ENCODE assay signal across 23 cellular contexts in genomic region chrX:18368402-18368801, GRCh38. TPM values are rescaled to one million over a fixed set of nuclear protein-coding genes. Genes with fewer than 3 reads are reported as not detected.
DNase-seq lines count a peak whose midpoint lies in the region; ATAC-seq and TF ChIP-seq lines count a peak whose summit lies in the region.
"Had no signal": no experiment of that assay in that cellular context is flagged by ENCODE, and none has a peak within 500 bp of the region (broad histone marks: within the 10 kb centered on the region; RNA-seq: fewer than 3 reads in every experiment).

No MANE protein-coding gene starts in this region.

- H3K27me3 Mint-ChIP-seq in GM23338 (ENCODE audit: insufficient read depth, low read depth, poor library complexity) (peaks cover 1% of the 10 kb centered on the region), endodermal cell (ENCODE audit: insufficient read depth) (no peaks in the 10 kb centered on the region)

- H2AFZ ChIP-seq in GM23338 = no peak overlapping the region

- H3K9me3 Mint-ChIP-seq in GM23338 (no peaks in the 10 kb centered on the region), endodermal cell (peaks cover 51% of the 10 kb centered on the region)
- H3K9me3 Mint-ChIP-seq: CD8-positive, alpha-beta T cell had no signal

- H3K4me3 ChIP-seq in GM23338 (no peak overlapping the region), HEK293 (ENCODE audit: low read depth, low read length) (no peak overlapping the region), endodermal cell (ENCODE audit: low read length) (no peak overlapping the region)
- H3K4me3 ChIP-seq: A549; BLaER1 treated with 17β-estradiol and CSF1 and Interleukin-3, amounts not matched to agents 10 nM and 100 nM; Peyer's patch; SK-N-MC had no signal

- H4K20me1 ChIP-seq in GM23338 (replicated peaks; ENCODE audit: insufficient read depth) = no peaks in the 10 kb centered on the region

- H3K9me2 ChIP-seq in GM23338 (ENCODE audit: insufficient read depth) = no peaks in the 10 kb centered on the region

- TF ChIP-seq CTCF in GM23338 (conservative IDR thresholded peaks at IDR 0.05; ENCODE audit: low read depth in 2 of 2) (no peak), HEK293 (tag by site-specific recombination; IDR thresholded peaks at IDR 0.05) (no peak), endodermal cell (conservative IDR thresholded peaks at IDR 0.05) (peak; percentile 23)

- H3K27ac Mint-ChIP-seq in GM23338 = no peak overlapping the region
- no peak overlapping the region for H3K27ac Mint-ChIP-seq in endodermal cell
- H3K27ac Mint-ChIP-seq: CD8-positive, alpha-beta T cell; H9 had no signal

- H3K79me2 ChIP-seq in GM23338 (replicated peaks; ENCODE audit: insufficient read depth) = no peaks in the 10 kb centered on the region

- no peaks in the 10 kb centered on the region for H3F3A ChIP-seq in GM23338 (replicated peaks; ENCODE audit: low read depth)

- H3K4me1 Mint-ChIP-seq in GM23338 (no peaks in the 10 kb centered on the region; the same call in 2 of the 3 replicates), endodermal cell (no peaks in the 10 kb centered on the region)
- H3K4me1 Mint-ChIP-seq: H9 had no signal

- peak; percentile 27 for DNase-seq in GM23338 (ENCODE audit: low spot score)
- DNase-seq in OCI-M1 (lab: John Stamatoyannopoulos, UW) = peak; percentile 29
- DNase-seq in endodermal cell = no peak
- no peak for DNase-seq in NCI-H2227 treated with DMSO at 0.1 percent for 48 hours (lab: John Stamatoyannopoulos, UW)
- DNase-seq: AML-193; CD8-positive, alpha-beta T cell; DND-41; H9; MM.1S; NCI-H2029 treated with DMSO at 0.1 percent for 48 hours; NCI-H2171; NCI-H345; NCI-H510A treated with DMSO at 0.1 percent for 48 hours; Peyer's patch; SIG-M5 had no signal

- CTCF ChIA-PET in HEK293 (lab: Yijun Ruan, JAX) = interaction anchor here (1.3 kb wide), 1 partner anchor 9 kb away, joined by 4 read pairs; no protein-coding TSS in a partner anchor

- 65% methylated on average over 4 of the region's 4 CpGs; no CpG with 5 or more reads in 1 of the 2 experiments for WGBS in endodermal cell (ENCODE audit: insufficient coverage in 1 of 2, insufficient read length in 1 of 2), 2 experiments

- no peaks in the 10 kb centered on the region for H3K36me3 ChIP-seq in GM23338 (ENCODE audit: insufficient read depth)
- no peaks in the 10 kb centered on the region for H3K36me3 ChIP-seq in HEK293 (ENCODE audit: control insufficient read depth in 2 of 2, insufficient read depth in 1 of 2, low read length in 2 of 2)
- no peaks in the 10 kb centered on the region for H3K36me3 ChIP-seq in endodermal cell (ENCODE audit: control insufficient read depth, insufficient read depth, low read length)
- H3K36me3 ChIP-seq: BLaER1 treated with 17β-estradiol and CSF1 and Interleukin-3, amounts not matched to agents 10 nM and 100 nM; Peyer's patch had no signal

- H3K4me1 ChIP-seq in GM23338 (ENCODE audit: insufficient read depth) (no peaks in the 10 kb centered on the region), HEK293 (ENCODE audit: control insufficient read depth, insufficient read depth, low read length) (no peaks in the 10 kb centered on the region), endodermal cell (ENCODE audit: control insufficient read depth, insufficient read depth, low read length) (no peaks in the 10 kb centered on the region)
- H3K4me1 ChIP-seq: A549, Caco-2, Peyer's patch had no signal

- H3K27me3 ChIP-seq in GM23338 (ENCODE audit: insufficient read depth) (no peaks in the 10 kb centered on the region), endodermal cell (ENCODE audit: control insufficient read depth, insufficient read depth, low read length, poor library complexity, severe bottlenecking) (no peaks in the 10 kb centered on the region)
- H3K27me3 ChIP-seq: Peyer's patch had no signal

- POLR2A ChIA-PET in HEK293 (lab: Yijun Ruan, JAX) = interaction anchor here (0.6 kb wide), 1 partner anchor 13 kb away, joined by 3 read pairs; no protein-coding TSS in a partner anchor

- ATAC-seq in GM23338 = no peak; the same call in 1 of the 3 replicates
- no peak for ATAC-seq in HG03521 (IDR thresholded peaks at IDR 0.05; ENCODE audit: unreplicated experiment)
- no peak for ATAC-seq in HG03175 (IDR thresholded peaks at IDR 0.05; ENCODE audit: unreplicated experiment)
- ATAC-seq: A549; CD8-positive, alpha-beta T cell had no signal

- H3K4me2 ChIP-seq in GM23338 = no peak overlapping the region
- H3K4me2 ChIP-seq: A549; BLaER1 treated with 17β-estradiol and CSF1 and Interleukin-3, amounts not matched to agents 10 nM and 100 nM; KMS-11 had no signal

- H3K9ac ChIP-seq in endodermal cell (ENCODE audit: extremely low read depth, low read length, poor library complexity, severe bottlenecking) = no peak overlapping the region
- H3K9ac ChIP-seq: BLaER1 treated with 17β-estradiol and CSF1 and Interleukin-3, amounts not matched to agents 10 nM and 100 nM; KMS-11 had no signal

- H3K9me3 ChIP-seq in HEK293 (ENCODE audit: control insufficient read depth, insufficient read depth, low read depth, low read length) (no peaks in the 10 kb centered on the region), endodermal cell (ENCODE audit: control insufficient read depth, low read length) (no peaks in the 10 kb centered on the region)
- H3K9me3 ChIP-seq: A549; BLaER1 treated with 17β-estradiol and CSF1 and Interleukin-3, amounts not matched to agents 10 nM and 100 nM; Caco-2; Peyer's patch had no signal

- no peak overlapping the region for H3K4me3 Mint-ChIP-seq in GM23338
- H3K4me3 Mint-ChIP-seq in endodermal cell = no peak overlapping the region
- H3K4me3 Mint-ChIP-seq: CD8-positive, alpha-beta T cell; H9 had no signal

- H3K36me3 Mint-ChIP-seq in GM23338 (ENCODE audit: low read depth) = no peaks in the 10 kb centered on the region
- no peaks in the 10 kb centered on the region for H3K36me3 Mint-ChIP-seq in endodermal cell (ENCODE audit: low read depth)
- H3K36me3 Mint-ChIP-seq: CD8-positive, alpha-beta T cell had no signal

- no peak overlapping the region for H3K27ac ChIP-seq in GM23338 (ENCODE audit: low read depth)
- no peak overlapping the region for H3K27ac ChIP-seq in HEK293 (ENCODE audit: extremely low read depth, low read depth, low read length)
- no peak overlapping the region for H3K27ac ChIP-seq in endodermal cell (ENCODE audit: low read depth, low read length)
- H3K27ac ChIP-seq: A549; BLaER1 treated with 17β-estradiol and CSF1 and Interleukin-3, amounts not matched to agents 10 nM and 100 nM; KMS-11; Peyer's patch; SK-N-MC had no signal

TF ChIP-seq in HEK293, 187 proteins besides CTCF, POLR2A, EP300 and RAD21:
- TF ChIP-seq ZNF658 (tag by site-specific recombination; IDR thresholded peaks at IDR 0.05) = no peak
- TF ChIP-seq ZNF248 (tag by site-specific recombination; IDR thresholded peaks at IDR 0.05) = no peak
- no peak for TF ChIP-seq ZNF513 (tag by site-specific recombination; IDR thresholded peaks at IDR 0.05)
- peak; percentile 39; the same call in 1 of the 2 replicates for TF ChIP-seq ZNF335 (tag by site-specific recombination; conservative IDR thresholded peaks at IDR 0.05)

RNA-seq across cellular contexts. Expression of gene SCML2, which starts 13.9 kb away (rescaled TPM):
- 21.5 and 26.2 TPM in 2 replicates for total RNA-seq in GM23338 (2014; rRNA removed; shearing (Covaris generic))
- 18.1 and 20.3 TPM in 2 replicates for polyA plus RNA-seq in GM23338 (2016; fragmentation: Nextera tagmentation; extraction: Ambion mirVana)
- total RNA-seq in endodermal cell = 10 to 100 TPM; 16.8 to 22.8 TPM
- polyA plus RNA-seq in endodermal cell (2013, experiment 1 of 2) = 23.2 TPM
- 24.0 TPM for polyA plus RNA-seq in endodermal cell (2013, experiment 2 of 2)

RNA-seq across cellular contexts. Expression of gene CDKL5, which starts 57.0 kb away (rescaled TPM):
- total RNA-seq in GM23338 (2014; rRNA removed; shearing (Covaris generic)) = 13.7 and 14.1 TPM in 2 replicates
- 6.2 and 7.5 TPM in 2 replicates for polyA plus RNA-seq in GM23338 (2016; fragmentation: Nextera tagmentation; extraction: Ambion mirVana)
- total RNA-seq in endodermal cell = 10 to 100 TPM; 18.2 to 19.3 TPM
- polyA plus RNA-seq in endodermal cell (2013, experiment 1 of 2) = 5.0 TPM
- polyA plus RNA-seq in endodermal cell (2013, experiment 2 of 2) = 5.3 TPM

Comparison
In these comparisons a context has a peak if more than half of its experiments do, and no peak if none do; other contexts are left out.
1. DNase-seq: peak in GM23338 (single experiment) and OCI-M1 (single experiment); none in endodermal cell (single experiment) and NCI-H2227 treated with DMSO at 0.1 percent for 48 hours (single experiment).